In genomic region chr4:167105857-167106256, GRCh38 we compare ENCODE assay signal across 24 cellular contexts.
"Had no signal": no experiment of that assay in that cellular context is flagged by ENCODE, and none has a peak within 500 bp of the region (broad histone marks: within the 10 kb centered on the region; RNA-seq: fewer than 3 reads in every experiment).

No MANE protein-coding gene starts in this region.

- H3K27ac ChIP-seq: coronary artery, esophagus muscularis mucosa, foreskin keratinocyte, gastroesophageal sphincter, heart left ventricle, hepatocyte, left ventricle myocardium inferior, lower lobe of right lung had no signal

- H3K79me2 ChIP-seq: hepatocyte had no signal

- H3K36me3 ChIP-seq: esophagus muscularis mucosa, gastroesophageal sphincter, heart left ventricle, left ventricle myocardium inferior, lower lobe of right lung had no signal

- H3K4me3 ChIP-seq: coronary artery, dorsolateral prefrontal cortex, esophagus muscularis mucosa, gastroesophageal sphincter, heart left ventricle, hepatocyte, left ventricle myocardium inferior, lower lobe of right lung, mucosa of descending colon had no signal

- H3K27me3 ChIP-seq: dorsolateral prefrontal cortex, esophagus muscularis mucosa, foreskin keratinocyte, gastroesophageal sphincter, heart left ventricle, hepatocyte had no signal

- ATAC-seq: foreskin keratinocyte; gastroesophageal sphincter; heart left ventricle; left colon; left lobe of liver; lower lobe of right lung; mucosa of descending colon; naive thymus-derived CD8-positive, alpha-beta T cell had no signal

- H2AFZ ChIP-seq: hepatocyte had no signal

- H3K4me2 ChIP-seq: hepatocyte had no signal

- H3K4me1 ChIP-seq: esophagus muscularis mucosa, foreskin keratinocyte, gastroesophageal sphincter, lower lobe of right lung had no signal

- H3K9me3 ChIP-seq: esophagus muscularis mucosa, gastroesophageal sphincter, lower lobe of right lung, mucosa of descending colon had no signal

- DNase-seq: dermis blood vessel endothelial cell; dorsolateral prefrontal cortex; effector CD4-positive, alpha-beta T cell; effector memory CD4-positive, alpha-beta T cell; foreskin keratinocyte; heart left ventricle; hypothalamus; immature natural killer cell; islet precursor cell; kidney; kidney glomerular epithelial cell; left colon; left ventricle myocardium inferior; lower lobe of right lung; mesenchymal stem cell; mucosa of descending colon; naive B cell; naive thymus-derived CD8-positive, alpha-beta T cell had no signal

- FAIRE-seq: endothelial cell of umbilical vein, kidney had no signal
